ENCODE assay signal across 1 cellular context in genomic region chr5:172770675-172771438, GRCh38.
TF ChIP-seq lines count a peak whose summit lies in the region.

DUSP1 (minus strand) TSS chr5:172771195; CDS start chr5:172770952, 243 bp downstream.

TF ChIP-seq in K562, 482 proteins besides CTCF, POLR2A, EP300 and RAD21 (continued from another document and continues in another):
- TF ChIP-seq ZBTB33 (CRISPR knock-in tag; IDR thresholded peaks at IDR 0.05) (peak; percentile 89), CUX1 (CRISPR knock-in tag; IDR thresholded peaks at IDR 0.05) (no peak), ASH1L (IDR thresholded peaks at IDR 0.05; ENCODE audit: borderline replicate concordance, low read depth, partially characterized antibody) (no peak), CCNT2 (IDR thresholded peaks at IDR 0.05; ENCODE audit: borderline replicate concordance, extremely low read depth, insufficient read length, low read depth, low read length) (peak; percentile 92), ELK1 (CRISPR knock-in tag; IDR thresholded peaks at IDR 0.05) (no peak), SIN3A (IDR thresholded peaks at IDR 0.05; ENCODE audit: borderline replicate concordance in 2 of 2, control insufficient read depth in 1 of 2, low read depth in 2 of 2, low read length in 2 of 2) (peak; percentile 48 to 89; a peak in 2 of 4 replicates), NEUROD1 (IDR thresholded peaks at IDR 0.05; ENCODE audit: borderline replicate concordance, low read depth, low read length, partially characterized antibody) (peak; percentile 30), SAFB2 (IDR thresholded peaks at IDR 0.05; ENCODE audit: borderline replicate concordance, low read depth, low read length, severe bottlenecking) (no peak), POLR2G (IDR thresholded peaks at IDR 0.05; ENCODE audit: low read depth, low read length) (peak; percentile 97), HMGN3 (IDR thresholded peaks at IDR 0.05; ENCODE audit: borderline replicate concordance, extremely low read depth, insufficient read length, low read depth, low read length) (peak; percentile 72), TRIM24 (IDR thresholded peaks at IDR 0.05) (no peak), SMAD3 (CRISPR knock-in tag; conservative IDR thresholded peaks at IDR 0.05) (0 out of 2 replicates have a peak, but pooled peaks have one; percentile 36), DACH1 (IDR thresholded peaks at IDR 0.05; ENCODE audit: partially characterized antibody) (no peak), TAF7 (tag; IDR thresholded peaks at IDR 0.05) (peak; percentile 86), BCOR (IDR thresholded peaks at IDR 0.05) (peak; percentile 62), PTBP1 (IDR thresholded peaks at IDR 0.05; ENCODE audit: low read depth, low read length) (no peak), ZNF274 (IDR thresholded peaks at IDR 0.05; ENCODE audit: borderline replicate concordance, low read depth, low read length) (no peak), GMEB1 (CRISPR knock-in tag; IDR thresholded peaks at IDR 0.05) (peak; percentile 88), ARNT (IDR thresholded peaks at IDR 0.05) (no peak), POLR2B (IDR thresholded peaks at IDR 0.05; ENCODE audit: low read depth, partially characterized antibody) (peak; percentile 98), ZBTB2 (IDR thresholded peaks at IDR 0.05) (peak; percentile 47; the same call in 1 of the 2 replicates), NCOR1 (IDR thresholded peaks at IDR 0.05) (peak; percentile 54), SREBF2 (CRISPR knock-in tag; IDR thresholded peaks at IDR 0.05) (no peak), ZBTB11 (CRISPR knock-in tag; IDR thresholded peaks at IDR 0.05) (peak in 2 of 3 experiments; percentile 27 to 78; a peak in 2 of 6 replicates), MECOM (CRISPR knock-in tag; IDR thresholded peaks at IDR 0.05) (no peak), ZNF507 (tag; conservative IDR thresholded peaks at IDR 0.05) (no peak), NONO (IDR thresholded peaks at IDR 0.05; ENCODE audit: low read depth in 2 of 2, low read length in 1 of 2) (peak; percentile 80 to 91), ZBTB8A (IDR thresholded peaks at IDR 0.05; ENCODE audit: partially characterized antibody) (no peak), BMI1 (IDR thresholded peaks at IDR 0.05; ENCODE audit: low read length) (no peak; the same call in 1 of the 2 replicates), MAX (CRISPR knock-in tag; IDR thresholded peaks at IDR 0.05) (peak; percentile 81), KAT2B (IDR thresholded peaks at IDR 0.05; ENCODE audit: low read depth, low read length) (peak; percentile 61), LCOR (CRISPR knock-in tag; IDR thresholded peaks at IDR 0.05) (peak; percentile 98), ZBTB1 (CRISPR knock-in tag; IDR thresholded peaks at IDR 0.05; ENCODE audit: borderline replicate concordance, low read depth) (peak; percentile 83; the same call in 1 of the 2 replicates), ZNF592 (IDR thresholded peaks at IDR 0.05) (peak; percentile 77), BHLHE40 (IDR thresholded peaks at IDR 0.05; ENCODE audit: low read length) (peak; percentile 83), GTF2A2 (tag; IDR thresholded peaks at IDR 0.05) (peak; percentile 94), PML (IDR thresholded peaks at IDR 0.05; ENCODE audit: low read length) (peak; percentile 94), SMARCC2 (IDR thresholded peaks at IDR 0.05; ENCODE audit: low read depth) (no peak; the same call in 1 of the 2 replicates), SIN3B (IDR thresholded peaks at IDR 0.05; ENCODE audit: low read depth) (peak; percentile 65; the same call in 1 of the 2 replicates), ESRRA (IDR thresholded peaks at IDR 0.05; ENCODE audit: borderline replicate concordance, low read depth) (peak; percentile 66; the same call in 1 of the 2 replicates), ELF1 (tag; IDR thresholded peaks at IDR 0.05) (no peak), HDAC2 (IDR thresholded peaks at IDR 0.05) (no peak), ERF (CRISPR knock-in tag; IDR thresholded peaks at IDR 0.05) (no peak; the same call in 1 of the 2 replicates)
